ENCODE assay signal across 9 cellular contexts in genomic region chr15:31340047-31340446, GRCh38. TPM values are rescaled to one million over a fixed set of nuclear protein-coding genes. Genes with fewer than 3 reads are reported as not detected.
DNase-seq lines count a peak whose midpoint lies in the region; ATAC-seq and TF ChIP-seq lines count a peak whose summit lies in the region.
"Had no signal": no experiment of that assay in that cellular context is flagged by ENCODE, and none has a peak within 500 bp of the region (broad histone marks: within the 10 kb centered on the region; RNA-seq: fewer than 3 reads in every experiment).

No MANE protein-coding gene starts in this region.

- peak overlapping the region; percentile 72 to 76 (median 74) for H3K27ac ChIP-seq in transverse colon
- H3K27ac ChIP-seq: neural progenitor cell had no signal

- no peaks in the 10 kb centered on the region for H3K9me3 Mint-ChIP-seq in activated naive CD4-positive, alpha-beta T cell treated with anti-CD3 and anti-CD28 coated beads for 36 hours
- H3K9me3 Mint-ChIP-seq in activated naive CD8-positive, alpha-beta T cell treated with anti-CD3 and anti-CD28 coated beads, Interleukin-2, amount 50 U/mL, for 24 hours = no peaks in the 10 kb centered on the region
- no peaks in the 10 kb centered on the region for H3K9me3 Mint-ChIP-seq in naive thymus-derived CD8-positive, alpha-beta T cell
- H3K9me3 Mint-ChIP-seq: neural progenitor cell had no signal

- H3K27ac Mint-ChIP-seq in activated naive CD4-positive, alpha-beta T cell treated with anti-CD3 and anti-CD28 coated beads for 36 hours = peak overlapping the region; percentile 99
- H3K27ac Mint-ChIP-seq in activated naive CD8-positive, alpha-beta T cell treated with anti-CD3 and anti-CD28 coated beads, Interleukin-2, amount 50 U/mL, for 24 hours = peak overlapping the region; percentile 59
- peak overlapping the region; percentile 95 to 100 (median 98) for H3K27ac Mint-ChIP-seq in naive thymus-derived CD8-positive, alpha-beta T cell
- H3K27ac Mint-ChIP-seq: neural progenitor cell had no signal

- H3K36me3 Mint-ChIP-seq in activated naive CD4-positive, alpha-beta T cell treated with anti-CD3 and anti-CD28 coated beads for 36 hours (ENCODE audit: low read depth) = no peaks in the 10 kb centered on the region
- H3K36me3 Mint-ChIP-seq in activated naive CD8-positive, alpha-beta T cell treated with anti-CD3 and anti-CD28 coated beads, Interleukin-2, amount 50 U/mL, for 24 hours (ENCODE audit: low read depth) = peaks cover 2% of the 10 kb centered on the region
- H3K36me3 Mint-ChIP-seq in naive thymus-derived CD8-positive, alpha-beta T cell = peaks cover 0 to 26% (median 0%) of the 10 kb centered on the region in 3 donors
- H3K36me3 Mint-ChIP-seq: neural progenitor cell had no signal

- ATAC-seq in activated naive CD8-positive, alpha-beta T cell treated with anti-CD3 and anti-CD28 coated beads, Interleukin-2, amount 50 U/mL, for 24 hours = no peak
- peak in 1 of 2 donors; percentile 4 for ATAC-seq in naive thymus-derived CD8-positive, alpha-beta T cell
- ATAC-seq in left colon = no peak

- H3K27me3 Mint-ChIP-seq in activated naive CD4-positive, alpha-beta T cell treated with anti-CD3 and anti-CD28 coated beads for 36 hours (ENCODE audit: low read depth) = no peaks in the 10 kb centered on the region
- no peaks in the 10 kb centered on the region for H3K27me3 Mint-ChIP-seq in activated naive CD8-positive, alpha-beta T cell treated with anti-CD3 and anti-CD28 coated beads, Interleukin-2, amount 50 U/mL, for 24 hours
- H3K27me3 Mint-ChIP-seq in naive thymus-derived CD8-positive, alpha-beta T cell = no peaks in the 10 kb centered on the region

- CTCF ChIA-PET in activated naive CD4-positive, alpha-beta T cell treated with anti-CD3 and anti-CD28 coated beads for 36 hours (lab: Charles Lee) = interaction anchor here (0.8 to 1.1 kb wide), 3 partner anchors 14 to 125 kb away, joined by 3 read pairs; partner anchors contain the start of gene KLF13

- no peak for TF ChIP-seq EP300 in transverse colon (IDR thresholded peaks at IDR 0.05; ENCODE audit: low read depth)

- no peaks in the 10 kb centered on the region for H3K27me3 ChIP-seq in transverse colon
- H3K27me3 ChIP-seq: neural progenitor cell had no signal

- H3K4me3 ChIP-seq in transverse colon = no peak overlapping the region
- H3K4me3 ChIP-seq: neural progenitor cell had no signal

- no peaks in the 10 kb centered on the region for H3K9me3 ChIP-seq in transverse colon

- TF ChIP-seq POLR2A in transverse colon (IDR thresholded peaks at IDR 0.05) = no peak

- 82% methylated on average over 5 of the region's 5 CpGs; no CpG with 5 or more reads in 1 of the 2 donors for WGBS in transverse colon (ENCODE audit: low coverage in 1 of 2), 2 donors

- DNase-seq in activated naive CD4-positive, alpha-beta T cell treated with anti-CD3 and anti-CD28 coated beads for 36 hours = no peak
- no peak for DNase-seq in activated naive CD4-positive, alpha-beta T cell treated with anti-CD3 and anti-CD28 coated beads, Interleukin-2, amount 50 U/mL, for 16 hours
- no peak for DNase-seq in activated naive CD8-positive, alpha-beta T cell treated with anti-CD3 and anti-CD28 coated beads, Interleukin-2, amount 50 U/mL, for 24 hours
- DNase-seq in naive thymus-derived CD8-positive, alpha-beta T cell = no peak
- DNase-seq in transverse colon (no peak), left colon (no peak), SW 1271 (lab: John Stamatoyannopoulos, UW) (no peak), NOMO-1 treated with dmso at 0.1 percent for 144 hours (lab: John Stamatoyannopoulos, UW; ENCODE audit: unreplicated experiment) (no peak)

- H3K4me1 Mint-ChIP-seq in activated naive CD4-positive, alpha-beta T cell treated with anti-CD3 and anti-CD28 coated beads for 36 hours (ENCODE audit: low read depth) = peaks cover 100% of the 10 kb centered on the region
- H3K4me1 Mint-ChIP-seq in activated naive CD8-positive, alpha-beta T cell treated with anti-CD3 and anti-CD28 coated beads, Interleukin-2, amount 50 U/mL, for 24 hours = peaks cover 97% of the 10 kb centered on the region
- H3K4me1 Mint-ChIP-seq in naive thymus-derived CD8-positive, alpha-beta T cell = peaks cover 59 to 100% (median 100%) of the 10 kb centered on the region in 4 donors

- H3K36me3 ChIP-seq in transverse colon = no peaks in the 10 kb centered on the region
- H3K36me3 ChIP-seq: neural progenitor cell had no signal

- POLR2A ChIA-PET in naive thymus-derived CD8-positive, alpha-beta T cell (lab: Charles Lee) = interaction anchor here (0.6 to 36.8 kb wide), 9 partner anchors 11 to 144 kb away, joined by 3 to 915 read pairs (median 7); partner anchors contain the start of gene KLF13

- H3K4me3 Mint-ChIP-seq in activated naive CD4-positive, alpha-beta T cell treated with anti-CD3 and anti-CD28 coated beads for 36 hours = no peak overlapping the region
- peak overlapping the region; percentile 24 for H3K4me3 Mint-ChIP-seq in activated naive CD8-positive, alpha-beta T cell treated with anti-CD3 and anti-CD28 coated beads, Interleukin-2, amount 50 U/mL, for 24 hours
- peak overlapping the region; percentile 61 to 98 (median 82) for H3K4me3 Mint-ChIP-seq in naive thymus-derived CD8-positive, alpha-beta T cell
- H3K4me3 Mint-ChIP-seq: neural progenitor cell had no signal

- no peak for TF ChIP-seq CTCF in transverse colon (IDR thresholded peaks at IDR 0.05)

- peaks cover 64 to 100% (median 84%) of the 10 kb centered on the region in 4 donors for H3K4me1 ChIP-seq in transverse colon
- H3K4me1 ChIP-seq: neural progenitor cell had no signal

- in situ Hi-C loops in transverse colon (cut with MboI; ENCODE audit: low pct_ligation_motif_present in 1 of 4, low pct_unique_long_range_greater_than_20kb in 1 of 4, low sequenced_read_pairs in 3 of 4) = no loop called here

- intact Hi-C loops in activated naive CD4-positive, alpha-beta T cell treated with anti-CD3 and anti-CD28 coated beads for 36 hours (cut with micrococcal nuclease) = no loop called here
- intact Hi-C loops in transverse colon (cut with DNase I; ENCODE audit: low total_unique reads) = no loop called here
- intact Hi-C loops in left colon (cut with DNase I, micrococcal nuclease) = no loop called here

RNA-seq across cellular contexts. Expression of gene KLF13, which starts 13.4 kb away (rescaled TPM):
- 100 to 1,000 TPM; 115 to 121 TPM for total RNA-seq in activated naive CD4-positive, alpha-beta T cell treated with anti-CD3 and anti-CD28 coated beads for 36 hours
- 100 to 1,000 TPM; 240 to 244 TPM for total RNA-seq in naive thymus-derived CD8-positive, alpha-beta T cell
- polyA plus RNA-seq in naive thymus-derived CD8-positive, alpha-beta T cell = 100 to 1,000 TPM in 1 of 3 donors, 10 to 100 TPM in 2; 70.1 to 102 (median 93.7) TPM
- 10 to 100 TPM; 39.0 to 81.2 (median 68.8) TPM for total RNA-seq in transverse colon
- total RNA-seq in left colon = 100 to 1,000 TPM in 1 of 2 donors, 10 to 100 TPM in 1; 36.8 to 103 TPM
